In the genomic region with DNA sequence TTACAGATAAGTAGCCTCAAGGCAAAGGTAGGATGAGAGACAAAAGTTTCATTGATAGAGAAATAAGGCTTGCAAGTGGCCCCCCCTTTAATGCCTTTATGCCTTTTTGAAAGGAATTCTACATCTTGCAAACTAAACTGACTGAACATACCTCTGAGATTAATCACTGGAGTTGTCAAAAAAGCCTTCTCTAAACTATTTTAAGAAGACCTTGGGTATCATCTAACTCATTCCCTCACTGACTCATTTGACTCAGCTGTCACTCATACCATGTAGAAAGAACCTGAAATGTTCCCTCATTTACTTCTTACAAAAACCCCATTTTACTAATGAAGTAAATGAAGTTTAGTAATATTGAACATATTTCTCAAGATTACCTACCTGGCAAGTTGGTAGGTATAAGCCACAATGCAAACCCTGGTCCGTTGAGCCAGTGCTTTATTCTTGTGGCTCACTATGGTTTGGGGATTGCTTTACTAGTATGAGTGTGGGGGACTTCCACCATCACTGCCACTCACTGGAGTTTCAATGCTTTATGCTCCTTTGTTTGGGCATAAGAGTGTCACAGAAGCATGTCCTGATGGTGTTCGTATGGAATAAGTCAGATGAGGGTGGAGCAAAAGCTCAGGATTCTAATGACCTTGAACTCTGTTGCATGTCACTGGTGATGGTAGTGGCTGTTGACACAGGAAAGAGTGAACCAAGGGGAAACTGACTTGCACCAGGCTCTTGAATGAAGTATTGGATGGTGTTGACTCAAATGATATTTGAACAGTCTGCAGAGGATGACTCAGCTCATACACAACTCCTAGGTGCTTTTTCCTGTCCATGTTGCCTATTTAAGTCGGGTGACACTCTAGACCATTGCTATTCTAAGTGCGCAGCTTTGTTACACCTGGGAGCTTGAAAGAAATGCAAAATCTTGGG, we compare ENCODE assay signal across 8 cellular contexts.
DNase-seq lines count a peak whose midpoint lies in the region; ATAC-seq and TF ChIP-seq lines count a peak whose summit lies in the region.

No MANE protein-coding gene starts in this region.

- no peak for TF ChIP-seq EP300 in esophagus muscularis mucosa (IDR thresholded peaks at IDR 0.05)

- no peak for TF ChIP-seq POLR2A in esophagus muscularis mucosa (IDR thresholded peaks at IDR 0.05; ENCODE audit: low read depth)

- no peaks in the 10 kb centered on the region for H3K36me3 ChIP-seq in esophagus muscularis mucosa

- intact Hi-C loops in esophagus muscularis mucosa (cut with DNase I) = no loop called here
- intact Hi-C loops in left colon (cut with DNase I, micrococcal nuclease) = no loop called here

- H3K27me3 Mint-ChIP-seq in stimulated activated memory B cell treated with anti-CD40 and anti-IgM and Interleukin-4, amounts not matched to agents 10 μg/mL and 1 μg/mL and 100 μg/mL, for 72 hours = no peaks in the 10 kb centered on the region

- no peaks in the 10 kb centered on the region for H3K4me1 Mint-ChIP-seq in stimulated activated memory B cell treated with anti-CD40 and anti-IgM and Interleukin-4, amounts not matched to agents 10 μg/mL and 1 μg/mL and 100 μg/mL, for 72 hours

- TF ChIP-seq CTCF in esophagus muscularis mucosa (IDR thresholded peaks at IDR 0.05) = no peak

- no peaks in the 10 kb centered on the region for H3K9me3 ChIP-seq in esophagus muscularis mucosa

- H3K27ac ChIP-seq in esophagus muscularis mucosa (replicated peaks in 1 of 4) = no peak overlapping the region

- ATAC-seq in activated naive CD4-positive, alpha-beta T cell treated with anti-CD3 and anti-CD28 coated beads, Interleukin-2, amount 50 U/mL, for 72 hours = peak; percentile 83 to 90
- ATAC-seq in HG02840 (IDR thresholded peaks at IDR 0.05; ENCODE audit: low FRiP score, unreplicated experiment) = peak; percentile 75
- peak; percentile 81 for ATAC-seq in stimulated activated memory B cell treated with anti-CD40 and anti-IgM and Interleukin-4, amounts not matched to agents 10 μg/mL and 1 μg/mL and 100 μg/mL, for 72 hours
- no peak for ATAC-seq in left colon

- no peak overlapping the region for H3K4me3 ChIP-seq in esophagus muscularis mucosa

- peaks cover 0 to under 1% of the 10 kb centered on the region in 2 donors for H3K36me3 Mint-ChIP-seq in activated naive CD4-positive, alpha-beta T cell treated with anti-CD3 and anti-CD28 coated beads, Interleukin-2, amount 50 U/mL, for 72 hours
- no peaks in the 10 kb centered on the region for H3K36me3 Mint-ChIP-seq in stimulated activated memory B cell treated with anti-CD40 and anti-IgM and Interleukin-4, amounts not matched to agents 10 μg/mL and 1 μg/mL and 100 μg/mL, for 72 hours

- no peaks in the 10 kb centered on the region for H3K27me3 ChIP-seq in esophagus muscularis mucosa

- peak in 1 of 2 donors; percentile 46 for DNase-seq in activated naive CD4-positive, alpha-beta T cell treated with anti-CD3 and anti-CD28 coated beads, Interleukin-2, amount 50 U/mL, for 72 hours (ENCODE audit: low spot score in 2 of 2)
- DNase-seq in activated naive CD4-positive, alpha-beta T cell (lab: John Stamatoyannopoulos, UW) = no peak
- DNase-seq in SHP77 treated with DMSO at 0.1 percent for 48 hours (lab: John Stamatoyannopoulos, UW) (peak; percentile 73), esophagus muscularis mucosa (ENCODE audit: extremely low spot score) (no peak), left colon (no peak), NOMO-1 (lab: John Stamatoyannopoulos, UW; ENCODE audit: unreplicated experiment in 2 of 2) (no peak)

- peaks cover under 1% of the 10 kb centered on the region in 2 donors for H3K9me3 Mint-ChIP-seq in activated naive CD4-positive, alpha-beta T cell treated with anti-CD3 and anti-CD28 coated beads, Interleukin-2, amount 50 U/mL, for 72 hours
- no peaks in the 10 kb centered on the region for H3K9me3 Mint-ChIP-seq in stimulated activated memory B cell treated with anti-CD40 and anti-IgM and Interleukin-4, amounts not matched to agents 10 μg/mL and 1 μg/mL and 100 μg/mL, for 72 hours

- WGBS in esophagus muscularis mucosa = 90% methylated on average over 4 of the region's 4 CpGs

- H3K27ac Mint-ChIP-seq in activated naive CD4-positive, alpha-beta T cell treated with anti-CD3 and anti-CD28 coated beads, Interleukin-2, amount 50 U/mL, for 72 hours = peak overlapping the region in 1 of 2 donors; percentile 90
- H3K27ac Mint-ChIP-seq in stimulated activated memory B cell treated with anti-CD40 and anti-IgM and Interleukin-4, amounts not matched to agents 10 μg/mL and 1 μg/mL and 100 μg/mL, for 72 hours = no peak overlapping the region

- no peak overlapping the region for H3K4me3 Mint-ChIP-seq in stimulated activated memory B cell treated with anti-CD40 and anti-IgM and Interleukin-4, amounts not matched to agents 10 μg/mL and 1 μg/mL and 100 μg/mL, for 72 hours

- no peaks in the 10 kb centered on the region for H3K4me1 ChIP-seq in esophagus muscularis mucosa
